ENCODE assay signal across 8 cellular contexts in genomic region chr16:87324411-87325275, GRCh38. TPM values are rescaled to one million over a fixed set of nuclear protein-coding genes. Genes with fewer than 3 reads are reported as not detected.
DNase-seq lines count a peak whose midpoint lies in the region; ATAC-seq and TF ChIP-seq lines count a peak whose summit lies in the region.

No MANE protein-coding gene starts in this region.

- H3K9me3 ChIP-seq in ascending aorta, result no peaks in the 10 kb centered on the region
- no peaks in the 10 kb centered on the region for H3K9me3 ChIP-seq in iPS DF 6.9 (ENCODE audit: control insufficient read depth, insufficient read depth, low read length)

- H3K27me3 ChIP-seq in ascending aorta, result no peaks in the 10 kb centered on the region
- no peaks in the 10 kb centered on the region for H3K27me3 ChIP-seq in iPS DF 6.9 (ENCODE audit: control insufficient read depth, insufficient read depth, low read length)

- no peak for ATAC-seq in HG03457 (IDR thresholded peaks at IDR 0.05; ENCODE audit: unreplicated experiment)

- peaks cover 0 to 3% of the 10 kb centered on the region in 2 donors for H3K4me1 ChIP-seq in ascending aorta
- no peaks in the 10 kb centered on the region; the same call in 1 of the 2 replicates for H3K4me1 ChIP-seq in iPS DF 6.9 (ENCODE audit: control insufficient read depth, insufficient read depth, low read length)

- WGBS in iPS DF 6.9 (ENCODE audit: insufficient coverage, insufficient read length), result no CpG with 5 or more reads among the region's 28 CpGs

- DNase-seq in 8988T (peak; percentile 92), RPMI7951 (ENCODE audit: low read depth) (peak; percentile 22), ascending aorta (ENCODE audit: low spot score in 2 of 2) (peak in 1 of 2 donors; percentile 63), iPS DF 6.9 (ENCODE audit: low read depth, low spot score) (peak; percentile 31), NCI-H526 treated with DMSO at 0.1 percent for 48 hours (lab: John Stamatoyannopoulos, UW) (no peak)
- DNase-seq in stimulated activated CD4-positive, alpha-beta T cell treated with anti-CD3 and anti-CD28 coated beads, Interleukin-2, amount 100 ng/mL, for 24 hours, result peak; percentile 40 to 54

- H3K36me3 ChIP-seq in ascending aorta (peaks cover 10 to 15% of the 10 kb centered on the region in 2 donors), iPS DF 6.9 (ENCODE audit: control insufficient read depth, insufficient read depth, low read length) (no peaks in the 10 kb centered on the region; the same call in 1 of the 2 replicates)

- H3K4me3 ChIP-seq in ascending aorta (no peak overlapping the region), iPS DF 6.9 (ENCODE audit: low read length) (no peak overlapping the region)

- peak; percentile 93 for TF ChIP-seq CTCF in GM12872 (IDR thresholded peaks at IDR 0.05; ENCODE audit: insufficient read depth, low read depth, low read length)
- peak; percentile 37 to 82 (median 78) for TF ChIP-seq CTCF in ascending aorta (IDR thresholded peaks at IDR 0.05)

- intact Hi-C loops in ascending aorta (cut with DNase I), result loop anchor here (10.0 kb wide), 1 partner anchor 310 kb away; no protein-coding TSS in a partner anchor

- no peak overlapping the region for H3K27ac ChIP-seq in ascending aorta
- no peak overlapping the region for H3K27ac ChIP-seq in iPS DF 6.9 (ENCODE audit: low read length)

RNA-seq across cellular contexts. Expression of gene C16orf95, which starts 7.5 kb away (rescaled TPM):
- total RNA-seq in RPMI7951 (2014; rRNA removed; shearing (Covaris generic)), result 23.2 and 37.1 TPM in 2 replicates
- not detected for total RNA-seq in ascending aorta

RNA-seq across cellular contexts. Expression of gene FBXO31, which starts 58.9 kb away (rescaled TPM):
- 9.9 and 11.5 TPM in 2 replicates for total RNA-seq in RPMI7951 (2014; rRNA removed; shearing (Covaris generic))
- 224 TPM for total RNA-seq in ascending aorta

Comparison
In these comparisons a context has a peak if more than half of its experiments do, and no peak if none do; other contexts are left out.
1. RNA of gene C16orf95, which starts 7.5 kb away (total RNA-seq): 23.2 to 37.1 TPM in RPMI7951; not detected in ascending aorta (single experiment); every median in the first group is over 10 times any median in the second.
2. RNA of gene FBXO31, which starts 58.9 kb away (total RNA-seq): 224 TPM in ascending aorta (single experiment); 9.9 to 11.5 TPM in RPMI7951; every median in the first group is over 10 times any median in the second.